ENCODE assay signal across 8 cellular contexts in genomic region chr14:105064721-105065143, GRCh38.
DNase-seq lines count a peak whose midpoint lies in the region; ATAC-seq and FAIRE-seq lines count a peak whose summit lies in the region.

No MANE protein-coding gene starts in this region.

- peak; percentile 83 for DNase-seq in ACHN
- DNase-seq in HTR-8/SVneo (ENCODE audit: insufficient read length, low spot score), result peak; percentile 52
- peak; percentile 44 for DNase-seq in medulla oblongata (ENCODE audit: extremely low spot score)
- DNase-seq in NCI-H748 (lab: John Stamatoyannopoulos, UW; ENCODE audit: unreplicated experiment), result no peak
- DNase-seq in NCI-H1417 (lab: John Stamatoyannopoulos, UW), result no peak

- H3K36me3 Mint-ChIP-seq in activated naive CD8-positive, alpha-beta T cell, result no peaks in the 10 kb centered on the region

- peaks cover 63% of the 10 kb centered on the region for H3K4me1 Mint-ChIP-seq in activated naive CD8-positive, alpha-beta T cell (ENCODE audit: low read depth)

- in situ Hi-C loops in ACHN (cut with HindIII; ENCODE audit: low pct_ligation_motif_present, low pct_unique_long_range_greater_than_20kb, low sequenced_read_pairs), result no loop called here

- peak overlapping the region; percentile 94 for H3K27ac Mint-ChIP-seq in activated naive CD8-positive, alpha-beta T cell

- H3K4me3 Mint-ChIP-seq in activated naive CD8-positive, alpha-beta T cell, result peak overlapping the region; percentile 92

- H3K9me3 Mint-ChIP-seq in activated naive CD8-positive, alpha-beta T cell (ENCODE audit: low read depth), result no peaks in the 10 kb centered on the region

- no peak for FAIRE-seq in HTR-8/SVneo (lab: Jason Lieb, UNC)

- no peak for ATAC-seq in HG03108 (IDR thresholded peaks at IDR 0.05; ENCODE audit: unreplicated experiment)
- no peak for ATAC-seq in GM21529 (IDR thresholded peaks at IDR 0.05; ENCODE audit: unreplicated experiment)

- no peaks in the 10 kb centered on the region for H3K27me3 Mint-ChIP-seq in activated naive CD8-positive, alpha-beta T cell

Comparison
In these comparisons a context has a peak if more than half of its experiments do, and no peak if none do; other contexts are left out.
1. DNase-seq: peak in ACHN (single experiment), HTR-8/SVneo (single experiment) and medulla oblongata (single experiment); none in NCI-H748 (single experiment) and NCI-H1417 (0 of 3).